In the genomic region with DNA sequence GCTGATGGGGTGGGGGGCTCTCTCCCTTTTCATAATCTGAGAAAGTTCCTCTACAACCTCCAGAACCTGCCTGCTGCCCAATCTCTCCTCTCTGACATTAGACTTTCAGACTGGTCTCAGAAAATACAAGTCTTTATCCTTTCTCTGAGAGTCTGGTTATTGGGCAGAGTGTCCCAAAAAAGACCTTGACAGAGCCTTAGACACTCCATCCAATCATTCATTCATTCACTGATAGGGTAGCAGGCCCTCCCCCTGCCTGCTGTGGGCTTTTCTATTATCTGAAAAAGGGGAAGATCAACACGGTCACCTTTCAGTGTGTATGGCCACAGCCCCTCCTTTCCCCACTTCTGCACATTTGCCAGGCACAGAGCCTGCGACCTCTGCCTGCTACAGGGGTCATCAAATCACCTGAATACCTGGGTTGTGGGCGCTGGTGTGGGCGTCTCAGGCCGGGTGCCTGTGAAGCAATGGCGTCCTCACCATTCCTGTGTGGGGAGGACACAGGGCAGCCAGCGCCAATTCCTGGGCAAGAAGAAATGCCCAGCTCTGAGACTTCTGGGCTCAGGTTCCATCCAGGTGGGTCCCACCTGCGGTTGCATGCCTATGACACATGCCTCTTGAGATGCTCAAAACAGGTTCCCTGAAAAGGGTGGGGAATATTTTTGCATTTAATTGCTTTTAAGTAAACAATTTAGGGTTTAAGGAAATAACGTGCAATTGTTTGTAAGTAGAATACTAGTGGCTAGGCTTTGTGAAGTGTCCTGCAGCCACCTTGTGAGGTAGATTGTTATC, we compare ENCODE assay signal across 1 cellular context.
TF ChIP-seq lines count a peak whose summit lies in the region.

No MANE protein-coding gene starts in this region.

TF ChIP-seq in K562, 482 proteins besides CTCF, POLR2A, EP300 and RAD21 (continued from another document):
- TF ChIP-seq, protein P1, sequence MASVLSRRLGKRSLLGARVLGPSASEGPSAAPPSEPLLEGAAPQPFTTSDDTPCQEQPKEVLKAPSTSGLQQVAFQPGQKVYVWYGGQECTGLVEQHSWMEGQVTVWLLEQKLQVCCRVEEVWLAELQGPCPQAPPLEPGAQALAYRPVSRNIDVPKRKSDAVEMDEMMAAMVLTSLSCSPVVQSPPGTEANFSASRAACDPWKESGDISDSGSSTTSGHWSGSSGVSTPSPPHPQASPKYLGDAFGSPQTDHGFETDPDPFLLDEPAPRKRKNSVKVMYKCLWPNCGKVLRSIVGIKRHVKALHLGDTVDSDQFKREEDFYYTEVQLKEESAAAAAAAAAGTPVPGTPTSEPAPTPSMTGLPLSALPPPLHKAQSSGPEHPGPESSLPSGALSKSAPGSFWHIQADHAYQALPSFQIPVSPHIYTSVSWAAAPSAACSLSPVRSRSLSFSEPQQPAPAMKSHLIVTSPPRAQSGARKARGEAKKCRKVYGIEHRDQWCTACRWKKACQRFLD (CRISPR knock-in tag; IDR thresholded peaks at IDR 0.05): no peak
- no peak for TF ChIP-seq ZNF224 (CRISPR knock-in tag; IDR thresholded peaks at IDR 0.05)
